ENCODE assay signal across 17 cellular contexts in the genomic region with DNA sequence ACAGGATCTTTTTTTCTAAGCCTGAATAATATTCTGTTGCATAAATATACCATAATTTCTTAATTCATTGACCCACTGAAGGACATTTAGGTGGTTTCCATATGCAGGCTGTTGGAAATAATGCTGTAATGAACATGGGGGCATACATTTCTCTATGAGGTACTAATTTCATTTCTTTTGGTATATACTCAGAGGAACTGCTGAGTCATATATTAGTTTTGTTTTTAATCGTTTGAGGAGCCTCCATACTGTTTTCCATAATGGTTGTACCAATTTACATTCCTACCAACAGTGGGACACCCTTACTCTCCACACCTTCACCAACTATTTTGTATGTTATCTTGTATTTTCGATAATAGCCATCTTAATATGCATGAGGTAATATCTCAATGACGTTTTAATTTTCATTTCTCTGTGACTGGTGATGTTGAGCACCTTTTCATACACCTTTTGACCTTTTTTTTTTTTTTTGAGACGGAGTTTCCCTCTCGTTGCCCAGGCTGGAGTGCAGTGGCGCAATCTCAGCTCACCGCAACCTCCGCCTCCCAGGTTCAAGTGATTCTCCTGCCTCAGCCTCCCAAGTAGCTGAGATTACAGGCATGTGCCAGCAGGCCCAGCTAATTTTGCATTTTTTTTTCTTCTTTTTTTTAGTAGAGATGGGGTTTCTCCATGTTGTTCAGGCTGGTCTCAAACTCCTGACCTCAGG.
DNase-seq lines count a peak whose midpoint lies in the region; ATAC-seq and TF ChIP-seq lines count a peak whose summit lies in the region.
"Had no signal": no experiment of that assay in that cellular context is flagged by ENCODE, and none has a peak within 500 bp of the region (broad histone marks: within the 10 kb centered on the region; RNA-seq: fewer than 3 reads in every experiment).

No MANE protein-coding gene starts in this region.

- CTCF ChIA-PET in activated naive CD4-positive, alpha-beta T cell treated with anti-CD3 and anti-CD28 coated beads for 36 hours (lab: Charles Lee): interaction anchor here (0.7 to 1.3 kb wide), 2 partner anchors 10 to 445 kb away, joined by 3 to 4 read pairs; no protein-coding TSS in a partner anchor
- CTCF ChIA-PET in HEK293 (lab: Yijun Ruan, JAX): interaction anchor here (0.6 to 1.0 kb wide), 3 partner anchors 13 to 348 kb away, joined by 3 to 4 read pairs (median 4); no protein-coding TSS in a partner anchor

- H3K27me3 Mint-ChIP-seq in activated naive CD4-positive, alpha-beta T cell treated with anti-CD3 and anti-CD28 coated beads, Interleukin-2, amount 50 U/mL, for 24 hours: no peaks in the 10 kb centered on the region
- no peaks in the 10 kb centered on the region for H3K27me3 Mint-ChIP-seq in activated naive CD4-positive, alpha-beta T cell treated with anti-CD3 and anti-CD28 coated beads for 36 hours (ENCODE audit: low read depth)
- H3K27me3 Mint-ChIP-seq in activated T-helper 17 cell treated with anti-CD3 and anti-CD28 coated beads, Interleukin-2, amount 50 U/mL, for 72 hours: no peaks in the 10 kb centered on the region
- H3K27me3 Mint-ChIP-seq in stimulated activated naive CD8-positive, alpha-beta T cell treated with anti-CD3 and anti-CD28 coated beads, Interleukin-15, Interleukin-2, amounts not matched to agents 100 ng/mL and 50 ng/mL, for 24 hours: no peaks in the 10 kb centered on the region
- no peaks in the 10 kb centered on the region for H3K27me3 Mint-ChIP-seq in T-helper 17 cell
- H3K27me3 Mint-ChIP-seq: CD8-positive, alpha-beta memory T cell had no signal

- peaks cover 24% of the 10 kb centered on the region for H3K36me3 Mint-ChIP-seq in activated naive CD4-positive, alpha-beta T cell treated with anti-CD3 and anti-CD28 coated beads, Interleukin-2, amount 50 U/mL, for 24 hours
- peaks cover 23% of the 10 kb centered on the region for H3K36me3 Mint-ChIP-seq in activated naive CD4-positive, alpha-beta T cell treated with anti-CD3 and anti-CD28 coated beads for 36 hours (ENCODE audit: low read depth)
- peaks cover 27% of the 10 kb centered on the region for H3K36me3 Mint-ChIP-seq in activated T-helper 17 cell treated with anti-CD3 and anti-CD28 coated beads, Interleukin-2, amount 50 U/mL, for 72 hours (ENCODE audit: low read depth)
- H3K36me3 Mint-ChIP-seq in stimulated activated naive CD8-positive, alpha-beta T cell treated with anti-CD3 and anti-CD28 coated beads, Interleukin-15, Interleukin-2, amounts not matched to agents 100 ng/mL and 50 ng/mL, for 24 hours (ENCODE audit: low read depth): peaks cover 40% of the 10 kb centered on the region
- H3K36me3 Mint-ChIP-seq in T-helper 17 cell (ENCODE audit: low read depth): peaks cover 5% of the 10 kb centered on the region

- H3K27ac Mint-ChIP-seq in activated naive CD4-positive, alpha-beta T cell treated with anti-CD3 and anti-CD28 coated beads, Interleukin-2, amount 50 U/mL, for 24 hours: peak overlapping the region; percentile 41
- no peak overlapping the region for H3K27ac Mint-ChIP-seq in activated naive CD4-positive, alpha-beta T cell treated with anti-CD3 and anti-CD28 coated beads for 36 hours
- peak overlapping the region; percentile 75 for H3K27ac Mint-ChIP-seq in activated T-helper 17 cell treated with anti-CD3 and anti-CD28 coated beads, Interleukin-2, amount 50 U/mL, for 72 hours
- peak overlapping the region; percentile 0 for H3K27ac Mint-ChIP-seq in stimulated activated naive CD8-positive, alpha-beta T cell treated with anti-CD3 and anti-CD28 coated beads, Interleukin-15, Interleukin-2, amounts not matched to agents 100 ng/mL and 50 ng/mL, for 24 hours
- no peak overlapping the region for H3K27ac Mint-ChIP-seq in T-helper 17 cell
- H3K27ac Mint-ChIP-seq: CD8-positive, alpha-beta memory T cell had no signal

- no peak overlapping the region for H3K4me3 ChIP-seq in HEK293 (ENCODE audit: low read depth, low read length)
- H3K4me3 ChIP-seq: MG63 had no signal

- H3K36me3 ChIP-seq in HEK293 (ENCODE audit: control insufficient read depth in 2 of 2, insufficient read depth in 1 of 2, low read length in 2 of 2): no peaks in the 10 kb centered on the region
- H3K36me3 ChIP-seq: BE2C, MG63 had no signal

- no peaks in the 10 kb centered on the region for H3K9me3 ChIP-seq in HEK293 (ENCODE audit: control insufficient read depth, insufficient read depth, low read depth, low read length)
- H3K9me3 ChIP-seq in T-helper 17 cell (ENCODE audit: control insufficient read depth, low read length, poor library complexity, severe bottlenecking): no peaks in the 10 kb centered on the region
- H3K9me3 ChIP-seq: BE2C, MG63 had no signal

- H3K4me1 Mint-ChIP-seq in activated naive CD4-positive, alpha-beta T cell treated with anti-CD3 and anti-CD28 coated beads, Interleukin-2, amount 50 U/mL, for 24 hours: peaks cover 9% of the 10 kb centered on the region
- H3K4me1 Mint-ChIP-seq in activated naive CD4-positive, alpha-beta T cell treated with anti-CD3 and anti-CD28 coated beads for 36 hours (ENCODE audit: low read depth): peaks cover 12% of the 10 kb centered on the region
- peaks cover 16% of the 10 kb centered on the region for H3K4me1 Mint-ChIP-seq in activated T-helper 17 cell treated with anti-CD3 and anti-CD28 coated beads, Interleukin-2, amount 50 U/mL, for 72 hours
- H3K4me1 Mint-ChIP-seq in stimulated activated naive CD8-positive, alpha-beta T cell treated with anti-CD3 and anti-CD28 coated beads, Interleukin-15, Interleukin-2, amounts not matched to agents 100 ng/mL and 50 ng/mL, for 24 hours (ENCODE audit: low read depth): peaks cover 20% of the 10 kb centered on the region
- peaks cover 3% of the 10 kb centered on the region for H3K4me1 Mint-ChIP-seq in T-helper 17 cell

- no peak overlapping the region for H3K4me3 Mint-ChIP-seq in activated naive CD4-positive, alpha-beta T cell treated with anti-CD3 and anti-CD28 coated beads, Interleukin-2, amount 50 U/mL, for 24 hours
- no peak overlapping the region for H3K4me3 Mint-ChIP-seq in activated naive CD4-positive, alpha-beta T cell treated with anti-CD3 and anti-CD28 coated beads for 36 hours
- peak overlapping the region; percentile 9 for H3K4me3 Mint-ChIP-seq in activated T-helper 17 cell treated with anti-CD3 and anti-CD28 coated beads, Interleukin-2, amount 50 U/mL, for 72 hours
- H3K4me3 Mint-ChIP-seq in stimulated activated naive CD8-positive, alpha-beta T cell treated with anti-CD3 and anti-CD28 coated beads, Interleukin-15, Interleukin-2, amounts not matched to agents 100 ng/mL and 50 ng/mL, for 24 hours: no peak overlapping the region
- no peak overlapping the region for H3K4me3 Mint-ChIP-seq in T-helper 17 cell
- H3K4me3 Mint-ChIP-seq: CD8-positive, alpha-beta memory T cell had no signal

- intact Hi-C loops in activated naive CD4-positive, alpha-beta T cell treated with anti-CD3 and anti-CD28 coated beads for 36 hours (cut with micrococcal nuclease): loop anchor here (5.0 kb wide), 1 partner anchor 134 kb away; no protein-coding TSS in a partner anchor

- no peak overlapping the region for H3K27ac ChIP-seq in HEK293 (ENCODE audit: extremely low read depth, low read depth, low read length)
- H3K27ac ChIP-seq: HL-60 had no signal

- DNase-seq in activated naive CD4-positive, alpha-beta T cell treated with anti-CD3 and anti-CD28 coated beads for 36 hours: no peak
- DNase-seq in NCI-H1092 (lab: John Stamatoyannopoulos, UW): no peak
- DNase-seq in T-helper 17 cell: no peak
- DNase-seq: BE2C; CD8-positive, alpha-beta memory T cell; DND-41; GDM1; H7; KG1; MG63; NCI-H187 treated with DMSO at 0.1 percent for 48 hours; NCI-H446 had no signal

- H3K9me3 Mint-ChIP-seq in activated naive CD4-positive, alpha-beta T cell treated with anti-CD3 and anti-CD28 coated beads, Interleukin-2, amount 50 U/mL, for 24 hours: no peaks in the 10 kb centered on the region
- peaks cover 6% of the 10 kb centered on the region for H3K9me3 Mint-ChIP-seq in activated naive CD4-positive, alpha-beta T cell treated with anti-CD3 and anti-CD28 coated beads for 36 hours
- H3K9me3 Mint-ChIP-seq in activated T-helper 17 cell treated with anti-CD3 and anti-CD28 coated beads, Interleukin-2, amount 50 U/mL, for 72 hours: no peaks in the 10 kb centered on the region
- no peaks in the 10 kb centered on the region for H3K9me3 Mint-ChIP-seq in stimulated activated naive CD8-positive, alpha-beta T cell treated with anti-CD3 and anti-CD28 coated beads, Interleukin-15, Interleukin-2, amounts not matched to agents 100 ng/mL and 50 ng/mL, for 24 hours
- H3K9me3 Mint-ChIP-seq: CD8-positive, alpha-beta memory T cell had no signal

- ATAC-seq in activated T-helper 17 cell treated with anti-CD3 and anti-CD28 coated beads, Interleukin-2, amount 50 U/mL, for 72 hours (replicated peaks): peak; percentile 86
- ATAC-seq in T-helper 17 cell: no peak

- TF ChIP-seq CTCF in HEK293 (tag by site-specific recombination; IDR thresholded peaks at IDR 0.05): no peak

- no peaks in the 10 kb centered on the region for H3K4me1 ChIP-seq in HEK293 (ENCODE audit: control insufficient read depth, insufficient read depth, low read length)
- H3K4me1 ChIP-seq: BE2C had no signal

- POLR2A ChIA-PET in HEK293 (lab: Yijun Ruan, JAX): no interaction called here

TF ChIP-seq in HEK293, 187 proteins besides CTCF, POLR2A, EP300 and RAD21:
- TF ChIP-seq ZNF362 (tag by site-specific recombination; IDR thresholded peaks at IDR 0.05) (0 out of 2 replicates have a peak, but pooled peaks have one; percentile 23), ZNF10 (tag by site-specific recombination; IDR thresholded peaks at IDR 0.05) (no peak)

Comparison
In these comparisons a context has a peak if more than half of its experiments do, and no peak if none do; other contexts are left out.
1. H3K27ac Mint-ChIP-seq: peak in activated naive CD4-positive, alpha-beta T cell treated with anti-CD3 and anti-CD28 coated beads, Interleukin-2, amount 50 U/mL, for 24 hours (single experiment), activated T-helper 17 cell treated with anti-CD3 and anti-CD28 coated beads, Interleukin-2, amount 50 U/mL, for 72 hours (single experiment) and stimulated activated naive CD8-positive, alpha-beta T cell treated with anti-CD3 and anti-CD28 coated beads, Interleukin-15, Interleukin-2, amounts not matched to agents 100 ng/mL and 50 ng/mL, for 24 hours (single experiment); none in activated naive CD4-positive, alpha-beta T cell treated with anti-CD3 and anti-CD28 coated beads for 36 hours (single experiment) and T-helper 17 cell (single experiment).